8 cellular contexts compared by ENCODE assay signal in the genomic region with DNA sequence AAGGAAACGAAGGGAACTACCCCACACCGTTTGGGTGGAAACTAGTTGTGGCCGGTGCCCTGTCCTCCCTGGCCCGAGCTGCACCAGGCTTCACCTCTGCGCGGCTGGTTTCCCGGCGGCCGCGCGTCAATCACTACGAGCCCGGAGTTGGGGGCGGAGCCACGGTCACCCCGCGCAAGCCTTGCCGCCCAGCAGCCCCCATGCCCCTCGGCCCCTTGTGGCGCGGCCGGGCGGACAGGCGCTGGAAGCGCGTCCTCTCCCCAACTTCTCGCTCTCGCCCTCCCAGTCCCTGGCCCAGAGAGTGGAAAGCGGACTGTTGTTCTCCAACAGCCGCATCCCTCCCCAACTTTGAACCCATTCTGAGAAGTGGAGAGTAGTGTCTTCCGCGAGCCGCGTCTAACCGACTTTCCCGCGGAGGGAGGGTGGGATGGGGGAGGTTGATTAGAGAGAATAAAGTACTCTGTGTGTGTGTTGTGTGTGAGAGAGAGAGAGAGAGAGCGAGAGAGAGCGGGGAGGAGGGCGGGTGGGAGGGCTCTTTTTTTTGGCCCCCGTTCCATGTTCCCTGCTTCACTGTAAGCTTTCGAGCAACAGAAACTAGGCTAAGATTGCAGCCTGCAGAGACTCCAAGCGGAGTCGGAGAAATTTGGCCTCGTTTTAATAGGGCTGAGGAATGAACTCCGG. TPM values are rescaled to one million over a fixed set of nuclear protein-coding genes. Genes with fewer than 3 reads are reported as not detected.
DNase-seq lines count a peak whose midpoint lies in the region; ATAC-seq and TF ChIP-seq lines count a peak whose summit lies in the region.

No MANE protein-coding gene starts in this region.

- no TSS peak for BruUV-seq in MCF 10A (replicated peaks; lab: Mats Ljungman, UMichigan)

- POLR2A ChIA-PET in MCF 10A (lab: Yijun Ruan, JAX) = interaction anchor here (0.7 to 1.8 kb wide), 20 partner anchors 9 to 1604 kb away, joined by 3 to 19 read pairs (median 4); a partner anchor contains a TSS

- H3K27ac Mint-ChIP-seq in CD4-positive, CD25-positive, alpha-beta regulatory T cell = no peak overlapping the region
- H3K27ac Mint-ChIP-seq in MCF 10A (ENCODE audit: low read depth, unreplicated experiment) = peak overlapping the region; percentile 93
- no peak overlapping the region for H3K27ac Mint-ChIP-seq in immature natural killer cell

- H3K9ac ChIP-seq in OCI-LY3 (ENCODE audit: low read length) = peak overlapping the region; percentile 90

- H2AFZ ChIP-seq in OCI-LY3 (ENCODE audit: low read depth, low read length) = peak overlapping the region; percentile 97

- no peaks in the 10 kb centered on the region for H3K36me3 ChIP-seq in CD4-positive, CD25-positive, alpha-beta regulatory T cell (ENCODE audit: control insufficient read depth, insufficient read depth, low read length)
- H3K36me3 ChIP-seq in OCI-LY3 (replicated peaks; ENCODE audit: low read depth, low read length) = no peaks in the 10 kb centered on the region

- peaks cover 39% of the 10 kb centered on the region for H3K4me1 ChIP-seq in CD4-positive, CD25-positive, alpha-beta regulatory T cell (ENCODE audit: control insufficient read depth, insufficient read depth, low read length, poor library complexity, severe bottlenecking)
- H3K4me1 ChIP-seq in OCI-LY3 (ENCODE audit: low read length) = peaks cover 5% of the 10 kb centered on the region

- peak overlapping the region; percentile 96 for H3K4me2 ChIP-seq in OCI-LY3 (ENCODE audit: low read length)

- no peak overlapping the region for H3K27ac ChIP-seq in CD4-positive, CD25-positive, alpha-beta regulatory T cell (ENCODE audit: insufficient read depth, low read length, poor library complexity, severe bottlenecking)
- peak overlapping the region; percentile 95 for H3K27ac ChIP-seq in OCI-LY3 (ENCODE audit: low read length)
- peak overlapping the region in 20 of 21 experiments; percentile 74 to 89 (median 84) for H3K27ac ChIP-seq in skin epidermis

- DNase-seq in CD4-positive, CD25-positive, alpha-beta regulatory T cell = no peak
- peak; percentile 73 for DNase-seq in MCF 10A (ENCODE audit: unreplicated experiment)
- peak in 2 of 3 donors; percentile 22 for DNase-seq in immature natural killer cell
- DNase-seq in globus pallidus (ENCODE audit: low spot score) = no peak

- peaks cover 34% of the 10 kb centered on the region for H3K27me3 ChIP-seq in CD4-positive, CD25-positive, alpha-beta regulatory T cell (ENCODE audit: control insufficient read depth, insufficient read depth, low read length)
- peaks cover 12% of the 10 kb centered on the region for H3K27me3 ChIP-seq in OCI-LY3 (ENCODE audit: low read depth, low read length)

- no peaks in the 10 kb centered on the region for H4K20me1 ChIP-seq in OCI-LY3 (ENCODE audit: insufficient read depth, low read length)

- no peaks in the 10 kb centered on the region; the same call in 1 of the 2 replicates for H3K79me2 ChIP-seq in OCI-LY3 (ENCODE audit: low read length)

- peaks cover 0 to 35% (median 0%) of the 10 kb centered on the region in 7 donors for H3K9me3 Mint-ChIP-seq in CD4-positive, CD25-positive, alpha-beta regulatory T cell
- no peaks in the 10 kb centered on the region for H3K9me3 Mint-ChIP-seq in MCF 10A (ENCODE audit: unreplicated experiment)
- peaks cover 10 to 36% (median 17%) of the 10 kb centered on the region in 6 donors for H3K9me3 Mint-ChIP-seq in immature natural killer cell

- TF ChIP-seq CTCF in OCI-LY3 (IDR thresholded peaks at IDR 0.05; ENCODE audit: low read depth, low read length) (no peak), MCF 10A (IDR thresholded peaks at IDR 0.05; ENCODE audit: unreplicated experiment) (no peak)

- intact Hi-C loops in MCF 10A (cut with micrococcal nuclease) = no loop called here

- no peak for ATAC-seq in CD4-positive, CD25-positive, alpha-beta regulatory T cell (ENCODE audit: low read depth in 2 of 2)
- peak; percentile 54 for ATAC-seq in GM19025 (IDR thresholded peaks at IDR 0.05; ENCODE audit: low read depth, unreplicated experiment)
- peak; percentile 33 for ATAC-seq in HG03442 (IDR thresholded peaks at IDR 0.05; ENCODE audit: unreplicated experiment)

- H3K4me3 ChIP-seq in CD4-positive, CD25-positive, alpha-beta regulatory T cell (ENCODE audit: low read depth, low read length) = no peak overlapping the region
- H3K4me3 ChIP-seq in OCI-LY3 (ENCODE audit: low read length) (peak overlapping the region; percentile 85), skin epidermis (peak overlapping the region; percentile 48 to 75 (median 57))

- peaks cover 4 to 56% (median 27%) of the 10 kb centered on the region in 4 donors for H3K4me1 Mint-ChIP-seq in CD4-positive, CD25-positive, alpha-beta regulatory T cell
- H3K4me1 Mint-ChIP-seq in MCF 10A (ENCODE audit: insufficient read depth, unreplicated experiment) (peaks cover 20% of the 10 kb centered on the region), immature natural killer cell (peaks cover 47 to 61% of the 10 kb centered on the region in 2 donors)

- H3K36me3 Mint-ChIP-seq in CD4-positive, CD25-positive, alpha-beta regulatory T cell = no peaks in the 10 kb centered on the region
- no peaks in the 10 kb centered on the region for H3K36me3 Mint-ChIP-seq in MCF 10A (ENCODE audit: insufficient read depth, unreplicated experiment)
- H3K36me3 Mint-ChIP-seq in immature natural killer cell = peaks cover 0 to 5% (median 3%) of the 10 kb centered on the region in 3 donors

- no peaks in the 10 kb centered on the region for H3K9me3 ChIP-seq in CD4-positive, CD25-positive, alpha-beta regulatory T cell (ENCODE audit: control insufficient read depth in 2 of 2, low read length in 2 of 2)
- no peaks in the 10 kb centered on the region for H3K9me3 ChIP-seq in OCI-LY3 (ENCODE audit: insufficient read depth, low read length)

- H3K4me3 Mint-ChIP-seq in CD4-positive, CD25-positive, alpha-beta regulatory T cell = peak overlapping the region; percentile 51 to 95 (median 92)
- H3K4me3 Mint-ChIP-seq in MCF 10A (ENCODE audit: unreplicated experiment) (peak overlapping the region; percentile 100), immature natural killer cell (peak overlapping the region; percentile 86 to 99 (median 97))

- H3K27me3 Mint-ChIP-seq in CD4-positive, CD25-positive, alpha-beta regulatory T cell = peaks cover 91% of the 10 kb centered on the region
- no peaks in the 10 kb centered on the region for H3K27me3 Mint-ChIP-seq in MCF 10A (ENCODE audit: insufficient read depth, unreplicated experiment)
- H3K27me3 Mint-ChIP-seq in immature natural killer cell (ENCODE audit: low read depth in 3 of 3) = peaks cover 32 to 66% (median 55%) of the 10 kb centered on the region in 3 donors

- CTCF ChIA-PET in MCF 10A (lab: Yijun Ruan, JAX) = interaction anchor here (0.7 to 1.6 kb wide), 4 partner anchors 24 to 600 kb away, joined by 3 to 6 read pairs (median 3); no protein-coding TSS in a partner anchor

RNA-seq across cellular contexts. Expression of a gene that starts 1.4 kb away (rescaled TPM):
- not detected for total RNA-seq in CD4-positive, CD25-positive, alpha-beta regulatory T cell
- polyA plus RNA-seq in CD4-positive, CD25-positive, alpha-beta regulatory T cell = not detected
- 6.9 and 10.3 TPM in 2 replicates for total RNA-seq in MCF 10A (2022)
- polyA plus RNA-seq in immature natural killer cell = not detected

Comparison
In these comparisons a context has a peak if more than half of its experiments do, and no peak if none do; other contexts are left out.
1. ATAC-seq: peak in GM19025 (single experiment) and HG03442 (single experiment); none in CD4-positive, CD25-positive, alpha-beta regulatory T cell (0 of 2).
2. DNase-seq: peak in MCF 10A (single experiment) and immature natural killer cell (2 of 3); none in CD4-positive, CD25-positive, alpha-beta regulatory T cell (0 of 3) and globus pallidus (single experiment).
3. Peak in every context shown above with its lines, with median percentiles within 50 percentile points of each other: H3K4me3 Mint-ChIP-seq.